11 cellular contexts compared by ENCODE assay signal in genomic region chr10:119138341-119139306, GRCh38. TPM values are rescaled to one million over a fixed set of nuclear protein-coding genes. Genes with fewer than 3 reads are reported as not detected.
DNase-seq lines count a peak whose midpoint lies in the region; ATAC-seq and TF ChIP-seq lines count a peak whose summit lies in the region.
"Had no signal": no experiment of that assay in that cellular context is flagged by ENCODE, and none has a peak within 500 bp of the region (broad histone marks: within the 10 kb centered on the region; RNA-seq: fewer than 3 reads in every experiment).

No MANE protein-coding gene starts in this region.

- peak overlapping the region; percentile 28 for H3K27ac Mint-ChIP-seq in activated naive CD8-positive, alpha-beta T cell
- no peak overlapping the region for H3K27ac Mint-ChIP-seq in activated naive CD8-positive, alpha-beta T cell treated with anti-CD3 and anti-CD28 coated beads, Interleukin-2, amount 50 U/mL, for 24 hours

- no peak overlapping the region for H3K4me3 Mint-ChIP-seq in activated naive CD8-positive, alpha-beta T cell
- H3K4me3 Mint-ChIP-seq in activated naive CD8-positive, alpha-beta T cell treated with anti-CD3 and anti-CD28 coated beads, Interleukin-2, amount 50 U/mL, for 24 hours, result no peak overlapping the region

- H3K9me3 Mint-ChIP-seq in activated naive CD8-positive, alpha-beta T cell (ENCODE audit: low read depth), result no peaks in the 10 kb centered on the region
- H3K9me3 Mint-ChIP-seq in activated naive CD8-positive, alpha-beta T cell treated with anti-CD3 and anti-CD28 coated beads, Interleukin-2, amount 50 U/mL, for 24 hours, result no peaks in the 10 kb centered on the region

- no peak for TF ChIP-seq EP300 in SK-N-SH (IDR thresholded peaks at IDR 0.05; ENCODE audit: borderline replicate concordance in 1 of 2, low read depth in 1 of 2, low read length in 1 of 2)

- H3K36me3 ChIP-seq in adipocyte (ENCODE audit: control insufficient read depth, insufficient read depth, low read length, severe bottlenecking), result peaks cover 6% of the 10 kb centered on the region
- peaks cover 6 to 9% of the 10 kb centered on the region in 2 experiments for H3K36me3 ChIP-seq in SK-N-SH (replicated peaks in 1 of 2; ENCODE audit: control insufficient read depth in 1 of 2, insufficient read depth in 2 of 2, low read length in 1 of 2)

- H3K4me3 ChIP-seq in adipocyte (ENCODE audit: low read length), result no peak overlapping the region
- no peak overlapping the region for H3K4me3 ChIP-seq in SK-N-SH (ENCODE audit: low read depth in 2 of 2, low read length in 1 of 2)
- H3K4me3 ChIP-seq: BLaER1, gastrocnemius medialis had no signal

- no peak overlapping the region for H2AFZ ChIP-seq in SK-N-SH (ENCODE audit: low read depth)

- TF ChIP-seq CTCF in SK-N-SH (IDR thresholded peaks at IDR 0.05), result no peak

- POLR2A ChIA-PET in SK-N-SH (lab: Yijun Ruan, JAX), result interaction anchor here (0.7 kb wide), 1 partner anchor 57 kb away, joined by 3 read pairs; no protein-coding TSS in a partner anchor

- H3K79me2 ChIP-seq in SK-N-SH (ENCODE audit: insufficient read depth), result no peaks in the 10 kb centered on the region

- DNase-seq in activated naive CD8-positive, alpha-beta T cell treated with anti-CD3 and anti-CD28 coated beads, Interleukin-2, amount 50 U/mL, for 24 hours, result no peak
- peak; percentile 44 to 45 for DNase-seq in Kasumi-1 (lab: John Stamatoyannopoulos, UW)
- DNase-seq in adipocyte (ENCODE audit: low read depth), result no peak
- DNase-seq in posterior vena cava (ENCODE audit: low spot score), result peak; percentile 48
- DNase-seq in NCI-H526 (lab: John Stamatoyannopoulos, UW), result no peak
- DNase-seq in SK-N-SH, result no peak
- DNase-seq: gastrocnemius medialis, NCI-H2081 treated with DMSO at 0.1 percent for 48 hours had no signal

- H3K27me3 Mint-ChIP-seq in activated naive CD8-positive, alpha-beta T cell, result no peaks in the 10 kb centered on the region
- H3K27me3 Mint-ChIP-seq in activated naive CD8-positive, alpha-beta T cell treated with anti-CD3 and anti-CD28 coated beads, Interleukin-2, amount 50 U/mL, for 24 hours, result no peaks in the 10 kb centered on the region

- H3K9ac ChIP-seq in adipocyte (ENCODE audit: low read length), result peak overlapping the region; percentile 1
- H3K9ac ChIP-seq in SK-N-SH, result no peak overlapping the region
- H3K9ac ChIP-seq: BLaER1 had no signal

- H3K4me1 ChIP-seq in adipocyte (ENCODE audit: control insufficient read depth, insufficient read depth, low read length), result peaks cover 13% of the 10 kb centered on the region
- no peaks in the 10 kb centered on the region for H3K4me1 ChIP-seq in SK-N-SH (ENCODE audit: control insufficient read depth in 1 of 2, insufficient read depth in 2 of 2, low read depth in 1 of 2, low read length in 1 of 2)
- H3K4me1 ChIP-seq: BLaER1, gastrocnemius medialis had no signal

- H3K27me3 ChIP-seq in adipocyte (replicated peaks; ENCODE audit: control insufficient read depth, insufficient read depth, low read length), result no peaks in the 10 kb centered on the region
- H3K27me3 ChIP-seq in SK-N-SH (ENCODE audit: insufficient read depth), result no peaks in the 10 kb centered on the region
- H3K27me3 ChIP-seq: BLaER1, gastrocnemius medialis had no signal

- WGBS in SK-N-SH (ENCODE audit: low lambda C conversion rate), result 97% methylated on average over 17 of the region's 17 CpGs

- no peaks in the 10 kb centered on the region for H3K9me2 ChIP-seq in SK-N-SH

- H3F3A ChIP-seq in SK-N-SH (replicated peaks; ENCODE audit: insufficient read depth), result peaks cover 9% of the 10 kb centered on the region

- H3K27ac ChIP-seq in SK-N-SH (ENCODE audit: low read depth in 2 of 2, low read length in 1 of 2), result no peak overlapping the region
- H3K27ac ChIP-seq: BLaER1, gastrocnemius medialis had no signal

- peaks cover 9% of the 10 kb centered on the region for H3K4me1 Mint-ChIP-seq in activated naive CD8-positive, alpha-beta T cell (ENCODE audit: low read depth)
- H3K4me1 Mint-ChIP-seq in activated naive CD8-positive, alpha-beta T cell treated with anti-CD3 and anti-CD28 coated beads, Interleukin-2, amount 50 U/mL, for 24 hours, result peaks cover 22% of the 10 kb centered on the region

- no peaks in the 10 kb centered on the region for H4K20me1 ChIP-seq in SK-N-SH (ENCODE audit: insufficient read depth)
- H4K20me1 ChIP-seq: BLaER1 had no signal

- peaks cover 8% of the 10 kb centered on the region for H3K36me3 Mint-ChIP-seq in activated naive CD8-positive, alpha-beta T cell
- peaks cover 27% of the 10 kb centered on the region for H3K36me3 Mint-ChIP-seq in activated naive CD8-positive, alpha-beta T cell treated with anti-CD3 and anti-CD28 coated beads, Interleukin-2, amount 50 U/mL, for 24 hours (ENCODE audit: low read depth)

- no peak overlapping the region for H3K4me2 ChIP-seq in SK-N-SH
- H3K4me2 ChIP-seq: BLaER1 had no signal

- intact Hi-C loops in posterior vena cava (cut with DNase I), result no loop called here

- CTCF ChIA-PET in SK-N-SH (lab: Yijun Ruan, JAX), result interaction anchor here (1.0 to 3.4 kb wide), 4 partner anchors 26 to 68 kb away, joined by 3 to 16 read pairs (median 4); partner anchors contain the start of gene GRK5

- TF ChIP-seq RAD21 in SK-N-SH (IDR thresholded peaks at IDR 0.05; ENCODE audit: low read length), result no peak

- H3K9me3 ChIP-seq in adipocyte (ENCODE audit: control insufficient read depth, low read length) (no peaks in the 10 kb centered on the region), SK-N-SH (no peaks in the 10 kb centered on the region)
- H3K9me3 ChIP-seq: BLaER1, gastrocnemius medialis had no signal

- no peak for ATAC-seq in activated naive CD8-positive, alpha-beta T cell treated with anti-CD3 and anti-CD28 coated beads, Interleukin-2, amount 50 U/mL, for 24 hours
- no peak for ATAC-seq in HG02884 (IDR thresholded peaks at IDR 0.05; ENCODE audit: unreplicated experiment)

TF ChIP-seq in SK-N-SH, 30 proteins besides CTCF, POLR2A, EP300 and RAD21:
- TF ChIP-seq GABPA (IDR thresholded peaks at IDR 0.05; ENCODE audit: low read depth), result no peak
- TF ChIP-seq ZBTB33 (IDR thresholded peaks at IDR 0.05; ENCODE audit: borderline replicate concordance, low read depth), result no peak
- no peak for TF ChIP-seq RFX5 (IDR thresholded peaks at IDR 0.05; ENCODE audit: low read length)
- TF ChIP-seq FOXM1 (IDR thresholded peaks at IDR 0.05; ENCODE audit: low read depth), result no peak
- no peak for TF ChIP-seq FOSL2 (IDR thresholded peaks at IDR 0.05; ENCODE audit: borderline replicate concordance, low read depth)
- no peak for TF ChIP-seq NRF1 (IDR thresholded peaks at IDR 0.05; ENCODE audit: low read depth, low read length)
- TF ChIP-seq JUND (IDR thresholded peaks at IDR 0.05), result no peak
- no peak for TF ChIP-seq RCOR1 (IDR thresholded peaks at IDR 0.05; ENCODE audit: low read length)
- no peak for TF ChIP-seq MXI1 (IDR thresholded peaks at IDR 0.05; ENCODE audit: low read depth, low read length)

RNA-seq across cellular contexts. Expression of gene SFXN4, which starts 26.9 kb away (rescaled TPM):
- 10 to 100 TPM; 10.8 to 13.5 TPM for total RNA-seq in posterior vena cava
- 24.2 and 32.0 TPM in 2 replicates for polyA plus RNA-seq in SK-N-SH (2012; rRNA removed)
- 23.0 and 33.1 TPM in 2 replicates for polyA plus RNA-seq in SK-N-SH (2012; cell fraction: cytosol; rRNA removed)
- polyA plus RNA-seq in SK-N-SH (2012; cell fraction: nucleus; rRNA removed), result 67.8 and 86.1 TPM in 2 replicates

RNA-seq across cellular contexts. Expression of gene DENND10, which starts 34.7 kb away (rescaled TPM):
- 10 to 100 TPM; 19.5 to 25.9 TPM for total RNA-seq in posterior vena cava
- polyA plus RNA-seq in SK-N-SH (2012; rRNA removed), result 48.4 and 54.7 TPM in 2 replicates
- polyA plus RNA-seq in SK-N-SH (2012; cell fraction: cytosol; rRNA removed), result 63.8 and 67.7 TPM in 2 replicates
- polyA plus RNA-seq in SK-N-SH (2012; cell fraction: nucleus; rRNA removed), result 31.9 and 46.3 TPM in 2 replicates

RNA-seq across cellular contexts. Expression of gene PRDX3, which starts 40.0 kb away (rescaled TPM):
- total RNA-seq in posterior vena cava, result 100 to 1,000 TPM in 1 of 2 donors, 10 to 100 TPM in 1; 95.8 to 106 TPM
- 193 and 278 TPM in 2 replicates for polyA plus RNA-seq in SK-N-SH (2012; rRNA removed)
- polyA plus RNA-seq in SK-N-SH (2012; cell fraction: cytosol; rRNA removed), result 306 and 319 TPM in 2 replicates
- 64.2 and 128 TPM in 2 replicates for polyA plus RNA-seq in SK-N-SH (2012; cell fraction: nucleus; rRNA removed)

RNA-seq across cellular contexts. Expression of gene EIF3A, which starts 58.0 kb away (rescaled TPM):
- 100 to 1,000 TPM in 1 of 2 donors, 10 to 100 TPM in 1; 82.2 to 101 TPM for total RNA-seq in posterior vena cava
- polyA plus RNA-seq in SK-N-SH (2012; rRNA removed), result 24.5 and 25.8 TPM in 2 replicates
- 39.0 and 50.0 TPM in 2 replicates for polyA plus RNA-seq in SK-N-SH (2012; cell fraction: cytosol; rRNA removed)
- polyA plus RNA-seq in SK-N-SH (2012; cell fraction: nucleus; rRNA removed), result 25.6 and 33.6 TPM in 2 replicates

Comparison
In these comparisons a context has a peak if more than half of its experiments do, and no peak if none do; other contexts are left out.
1. DNase-seq: peak in Kasumi-1 (2 of 2) and posterior vena cava (single experiment); none in activated naive CD8-positive, alpha-beta T cell treated with anti-CD3 and anti-CD28 coated beads, Interleukin-2, amount 50 U/mL, for 24 hours (single experiment), adipocyte (single experiment), NCI-H526 (0 of 2) and SK-N-SH (single experiment).